ENCODE assay signal across 8 cellular contexts in the genomic region with DNA sequence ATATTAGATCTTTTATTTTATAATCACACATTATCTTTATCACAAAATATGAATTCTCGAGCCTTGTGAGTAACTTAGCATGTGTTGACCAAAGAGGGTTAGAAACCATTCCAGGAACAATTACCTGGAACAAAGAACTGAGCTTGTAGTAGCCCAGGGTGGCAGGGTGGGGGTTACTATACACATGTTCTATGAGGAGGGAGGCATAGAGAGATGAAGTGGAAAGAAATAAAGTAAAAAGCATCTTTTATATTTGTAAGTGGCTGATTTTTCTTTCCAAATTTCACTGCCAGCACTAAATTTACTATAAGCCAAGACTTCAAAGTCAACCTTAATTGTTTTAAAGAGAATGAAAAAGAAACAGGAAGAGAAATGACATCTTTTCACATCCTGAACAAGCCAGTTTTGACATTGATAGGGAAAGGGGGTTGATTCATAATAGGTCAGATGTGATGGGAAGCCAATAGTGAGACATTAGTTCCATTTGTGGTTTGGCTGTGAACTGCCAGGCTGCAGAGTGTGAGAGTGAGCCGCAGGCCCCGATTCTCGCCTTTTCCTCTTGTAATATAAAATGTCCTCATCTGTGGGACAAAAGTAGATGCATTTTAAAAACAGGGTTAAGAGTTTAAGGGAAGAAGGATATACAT. TPM values are rescaled to one million over a fixed set of nuclear protein-coding genes. Genes with fewer than 3 reads are reported as not detected.
A peak's percentile ranks its signal among the peaks of the same experiment; 100 is the strongest.
DNase-seq lines count a peak whose midpoint lies in the region; ATAC-seq and TF ChIP-seq lines count a peak whose summit lies in the region.
"Had no signal": no experiment of that assay in that cellular context is flagged by ENCODE, and none has a peak within 500 bp of the region (broad histone marks: within the 10 kb centered on the region; RNA-seq: fewer than 3 reads in every experiment).

No MANE protein-coding gene starts in this region.

- H3K9me3 Mint-ChIP-seq in activated T-helper 1 cell treated with anti-CD3 and anti-CD28 coated beads, Interleukin-12 subunit alpha, Interleukin-12 subunit beta, Interleukin-2, Interleukin-4 antibody, amounts not matched to agents 30 ng/mL and 10 ng/mL and 1 ng/mL, durations not matched to agents 14 hours and 24 hours and 36 hours: peaks cover 18% of the 10 kb centered on the region

- ATAC-seq in GM21381 (IDR thresholded peaks at IDR 0.05; ENCODE audit: unreplicated experiment) (peak; percentile 93), HG03571 (IDR thresholded peaks at IDR 0.05; ENCODE audit: unreplicated experiment) (peak; percentile 86), foreskin keratinocyte (no peak)
- ATAC-seq: Panc1 had no signal

- intact Hi-C loops in activated T-helper 1 cell treated with anti-CD3 and anti-CD28 coated beads, Interleukin-12 subunit alpha, Interleukin-12 subunit beta, Interleukin-2, Interleukin-4 antibody, amounts not matched to agents 30 ng/mL and 10 ng/mL and 1 ng/mL, durations not matched to agents 14 hours and 24 hours and 36 hours (cut with micrococcal nuclease): loop anchor here (1.0 to 2.0 kb wide), 10 partner anchors 14 to 840 kb away; a partner anchor contains a TSS

- no peaks in the 10 kb centered on the region for H3K27me3 Mint-ChIP-seq in activated T-helper 1 cell treated with anti-CD3 and anti-CD28 coated beads, Interleukin-12 subunit alpha, Interleukin-12 subunit beta, Interleukin-2, Interleukin-4 antibody, amounts not matched to agents 30 ng/mL and 10 ng/mL and 1 ng/mL, durations not matched to agents 14 hours and 24 hours and 36 hours (ENCODE audit: insufficient read depth)

- H3K27ac ChIP-seq in foreskin keratinocyte: no peak overlapping the region

- no peak for TF ChIP-seq CTCF in foreskin keratinocyte (conservative IDR thresholded peaks at IDR 0.05)

- peaks cover 19% of the 10 kb centered on the region for H3K36me3 Mint-ChIP-seq in activated T-helper 1 cell treated with anti-CD3 and anti-CD28 coated beads, Interleukin-12 subunit alpha, Interleukin-12 subunit beta, Interleukin-2, Interleukin-4 antibody, amounts not matched to agents 30 ng/mL and 10 ng/mL and 1 ng/mL, durations not matched to agents 14 hours and 24 hours and 36 hours (ENCODE audit: low read depth)

- no peaks in the 10 kb centered on the region for H3K4me1 ChIP-seq in foreskin keratinocyte

- H3K4me1 Mint-ChIP-seq in activated T-helper 1 cell treated with anti-CD3 and anti-CD28 coated beads, Interleukin-12 subunit alpha, Interleukin-12 subunit beta, Interleukin-2, Interleukin-4 antibody, amounts not matched to agents 30 ng/mL and 10 ng/mL and 1 ng/mL, durations not matched to agents 14 hours and 24 hours and 36 hours (ENCODE audit: low read depth): peaks cover 63% of the 10 kb centered on the region

- peaks cover 10% of the 10 kb centered on the region for H3K27me3 ChIP-seq in foreskin keratinocyte

- H3K27ac Mint-ChIP-seq in activated T-helper 1 cell treated with anti-CD3 and anti-CD28 coated beads, Interleukin-12 subunit alpha, Interleukin-12 subunit beta, Interleukin-2, Interleukin-4 antibody, amounts not matched to agents 30 ng/mL and 10 ng/mL and 1 ng/mL, durations not matched to agents 14 hours and 24 hours and 36 hours: peak overlapping the region; percentile 97

- DNase-seq in activated T-helper 1 cell treated with anti-CD3 and anti-CD28 coated beads, Interleukin-12 subunit alpha, Interleukin-12 subunit beta, Interleukin-2, Interleukin-4 antibody, amounts not matched to agents 30 ng/mL and 10 ng/mL and 1 ng/mL, durations not matched to agents 14 hours and 24 hours and 36 hours (ENCODE audit: low spot score): peak; percentile 53
- DNase-seq in stimulated activated CD8-positive, alpha-beta memory T cell treated with anti-CD3 and anti-CD28 coated beads, Interleukin-15, amount 100 ng/mL, for 1 hour (ENCODE audit: low read depth): peak; percentile 14
- DNase-seq in inferior parietal cortex (ENCODE audit: extremely low spot score): no peak
- no peak for DNase-seq in foreskin keratinocyte
- DNase-seq in NCI-H510A treated with DMSO at 0.1 percent for 48 hours (lab: John Stamatoyannopoulos, UW): no peak

- H3K4me3 Mint-ChIP-seq in activated T-helper 1 cell treated with anti-CD3 and anti-CD28 coated beads, Interleukin-12 subunit alpha, Interleukin-12 subunit beta, Interleukin-2, Interleukin-4 antibody, amounts not matched to agents 30 ng/mL and 10 ng/mL and 1 ng/mL, durations not matched to agents 14 hours and 24 hours and 36 hours: peak overlapping the region; percentile 66

RNA-seq across cellular contexts. Expression of a gene that starts 52.7 kb away (rescaled TPM):
- total RNA-seq in activated T-helper 1 cell treated with anti-CD3 and anti-CD28 coated beads, Interleukin-12 subunit alpha, Interleukin-12 subunit beta, Interleukin-2, Interleukin-4 antibody, amounts not matched to agents 30 ng/mL and 10 ng/mL and 1 ng/mL, durations not matched to agents 14 hours and 24 hours and 36 hours: 57.3 and 60.4 TPM in 2 replicates
- total RNA-seq in foreskin keratinocyte: 0.34 and 0.42 TPM in 2 replicates
- 0.09 and 0.13 TPM in 2 replicates for polyA plus RNA-seq in foreskin keratinocyte

Comparison
In these comparisons a context has a peak if more than half of its experiments do, and no peak if none do; other contexts are left out.
1. DNase-seq: peak in activated T-helper 1 cell treated with anti-CD3 and anti-CD28 coated beads, Interleukin-12 subunit alpha, Interleukin-12 subunit beta, Interleukin-2, Interleukin-4 antibody, amounts not matched to agents 30 ng/mL and 10 ng/mL and 1 ng/mL, durations not matched to agents 14 hours and 24 hours and 36 hours (single experiment) and stimulated activated CD8-positive, alpha-beta memory T cell treated with anti-CD3 and anti-CD28 coated beads, Interleukin-15, amount 100 ng/mL, for 1 hour (single experiment); none in inferior parietal cortex (single experiment), foreskin keratinocyte (0 of 2) and NCI-H510A treated with DMSO at 0.1 percent for 48 hours (single experiment).
2. RNA of a gene that starts 52.7 kb away (total RNA-seq): 57.3 to 60.4 TPM in activated T-helper 1 cell treated with anti-CD3 and anti-CD28 coated beads, Interleukin-12 subunit alpha, Interleukin-12 subunit beta, Interleukin-2, Interleukin-4 antibody, amounts not matched to agents 30 ng/mL and 10 ng/mL and 1 ng/mL, durations not matched to agents 14 hours and 24 hours and 36 hours; 0.34 to 0.42 TPM in foreskin keratinocyte; every median in the first group is over 10 times any median in the second.